In the genomic region with DNA sequence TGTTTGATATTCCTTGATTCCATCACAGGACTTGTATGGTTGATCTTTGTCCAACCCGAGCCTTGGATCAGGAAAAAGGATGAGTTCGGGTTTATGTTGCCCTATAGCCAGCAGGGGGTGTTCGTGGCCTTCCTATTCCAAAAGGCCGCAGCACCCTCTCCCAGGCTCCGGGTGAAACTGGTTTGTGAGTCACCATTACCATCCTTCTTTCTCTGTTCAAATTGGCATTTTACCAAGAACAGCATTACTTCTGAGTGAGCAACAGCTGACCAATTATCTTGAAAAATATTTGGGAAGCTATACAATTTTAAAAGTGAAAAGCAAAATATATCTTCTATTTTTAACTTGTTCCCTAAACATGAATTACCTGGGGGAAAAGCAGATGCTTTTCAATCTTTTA, we compare ENCODE assay signal across 8 cellular contexts. TPM values are rescaled to one million over a fixed set of nuclear protein-coding genes. Genes with fewer than 3 reads are reported as not detected.
DNase-seq lines count a peak whose midpoint lies in the region; ATAC-seq, FAIRE-seq and TF ChIP-seq lines count a peak whose summit lies in the region.

No MANE protein-coding gene starts in this region.

- H3K4me3 ChIP-seq in kidney epithelial cell (ENCODE audit: low read depth, low read length), result no peak overlapping the region

- TF ChIP-seq CTCF in GM20000 (IDR thresholded peaks at IDR 0.05; ENCODE audit: extremely low read depth, missing control alignments), result peak; percentile 59
- TF ChIP-seq CTCF in kidney epithelial cell (IDR thresholded peaks at IDR 0.05; ENCODE audit: insufficient read depth, low read length, poor library complexity, severe bottlenecking), result peak; percentile 63

- FAIRE-seq in A204.1 (lab: Jason Lieb, UNC), result peak; percentile 58

- H3K27me3 ChIP-seq in kidney epithelial cell (ENCODE audit: control insufficient read depth, insufficient read depth, low read length), result no peaks in the 10 kb centered on the region

- DNase-seq in GM20000 (ENCODE audit: low spot score) (peak; percentile 56), NCI-H2227 treated with DMSO at 0.1 percent for 48 hours (lab: John Stamatoyannopoulos, UW) (peak; percentile 71), cerebellar cortex (ENCODE audit: low spot score) (peak; percentile 85), kidney epithelial cell (ENCODE audit: low read depth) (peak; percentile 74)
- DNase-seq in stimulated activated CD4-positive, alpha-beta T cell treated with anti-CD3 and anti-CD28 coated beads, Interleukin-1b, Interleukin-23, amount 100 ng/mL, for 4 hours (ENCODE audit: low read depth in 2 of 2), result peak; percentile 38 to 43

- peak; percentile 72 to 77 for ATAC-seq in activated CD4-positive, CD25-positive, alpha-beta regulatory T cell treated with anti-CD3 and anti-CD28 coated beads, Interleukin-2, amount 50 U/mL, for 24 hours
- ATAC-seq in HG02571 (IDR thresholded peaks at IDR 0.05; ENCODE audit: unreplicated experiment), result no peak

- no peaks in the 10 kb centered on the region for H3K36me3 ChIP-seq in kidney epithelial cell (ENCODE audit: control insufficient read depth, insufficient read depth, low read length)

RNA-seq across cellular contexts. Expression of a gene that starts 24.3 kb away (rescaled TPM):
- not detected in 2 replicates for total RNA-seq in kidney epithelial cell

RNA-seq across cellular contexts. Expression of a gene that starts 28.1 kb away (rescaled TPM):
- 24.2 and 25.9 TPM in 2 replicates for total RNA-seq in kidney epithelial cell

RNA-seq across cellular contexts. Expression of a gene that starts 42.3 kb away (rescaled TPM):
- not detected in 2 replicates for total RNA-seq in kidney epithelial cell

RNA-seq across cellular contexts. Expression of a gene that starts 57.4 kb away (rescaled TPM):
- not detected in 2 replicates for total RNA-seq in kidney epithelial cell
